8 cellular contexts compared by ENCODE assay signal in the genomic region with DNA sequence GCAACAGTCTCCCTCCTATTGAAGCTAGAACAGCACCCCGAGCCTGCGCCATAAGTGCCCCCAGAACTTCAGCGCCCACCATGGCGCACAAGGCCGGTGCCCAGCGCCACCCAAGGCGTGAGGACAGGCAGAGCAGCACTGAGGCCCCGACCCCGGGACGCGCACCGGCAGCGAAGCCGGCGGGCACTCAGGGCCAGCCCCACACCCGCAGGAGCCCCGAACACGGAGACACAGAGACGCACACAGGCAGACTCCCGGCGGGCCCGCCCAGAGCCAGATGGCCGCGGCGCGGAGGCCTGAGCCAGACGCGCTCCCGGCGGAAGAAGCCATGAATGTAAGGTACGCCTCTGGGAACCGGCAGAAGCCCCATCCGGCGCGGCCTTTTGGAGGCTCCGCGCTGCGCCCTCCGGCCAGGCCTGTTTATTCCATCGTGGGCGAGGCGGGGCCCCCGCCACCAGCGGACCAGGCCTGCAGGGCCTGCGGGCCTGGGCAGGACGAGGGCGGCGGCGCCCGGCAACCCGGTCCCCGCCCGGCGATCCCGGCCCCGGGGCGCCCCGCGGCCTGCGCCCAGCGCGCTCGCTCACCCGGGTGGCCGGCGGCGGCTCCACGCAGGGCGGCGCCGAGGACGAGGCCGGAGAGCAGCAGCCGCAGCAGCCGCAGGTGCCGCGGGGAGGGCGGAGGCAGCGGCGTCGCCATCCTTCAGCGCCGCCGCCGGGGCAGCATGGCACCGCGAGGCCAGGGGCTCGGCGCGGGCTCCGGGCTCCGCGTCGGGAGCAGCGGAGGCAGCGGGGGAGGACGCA. TPM values are rescaled to one million over a fixed set of nuclear protein-coding genes. Genes with fewer than 3 reads are reported as not detected.
DNase-seq lines count a peak whose midpoint lies in the region; ATAC-seq, FAIRE-seq and TF ChIP-seq lines count a peak whose summit lies in the region.

No MANE protein-coding gene starts in this region.

- in situ Hi-C loops in HepG2 (cut with HindIII; ENCODE audit: extremely low pct_ligation_motif_present, low pct_unique_long_range_greater_than_20kb) = loop anchor here (10.0 kb wide), 1 partner anchor 271 kb away; no protein-coding TSS in a partner anchor

- H3K27me3 ChIP-seq in Loucy (ENCODE audit: insufficient read depth, low read length, poor library complexity, severe bottlenecking) (no peaks in the 10 kb centered on the region), HepG2 (ENCODE audit: control insufficient read depth in 1 of 2, insufficient read depth in 2 of 2, low read length in 2 of 2) (peaks cover 3 to 27% of the 10 kb centered on the region in 2 experiments; a peak in 4 of 5 replicates), tibial nerve (peaks cover 0 to 19% of the 10 kb centered on the region in 2 donors)

- TF ChIP-seq CTCF in Calu3 (IDR thresholded peaks at IDR 0.05; ENCODE audit: unreplicated experiment) = no peak
- TF ChIP-seq CTCF in Loucy (conservative IDR thresholded peaks at IDR 0.05; ENCODE audit: low read length) = no peak
- TF ChIP-seq CTCF in cardiac fibroblast (IDR thresholded peaks at IDR 0.05; ENCODE audit: low read depth, low read length) = no peak
- TF ChIP-seq CTCF in HepG2 (CRISPR knock-in tag; IDR thresholded peaks at IDR 0.05) = no peak
- no peak for TF ChIP-seq CTCF in tibial nerve (IDR thresholded peaks at IDR 0.05)
- no peak for TF ChIP-seq CTCF in GM10266 (IDR thresholded peaks at IDR 0.05; ENCODE audit: control insufficient read depth, insufficient read depth, low read depth, missing control alignments)

- H3K79me2 ChIP-seq in Loucy (ENCODE audit: insufficient read depth, low read length) (peaks cover 21% of the 10 kb centered on the region; the same call in 1 of the 2 replicates), HepG2 (ENCODE audit: insufficient read depth, low read length) (no peaks in the 10 kb centered on the region)

- H2AFZ ChIP-seq in Loucy (ENCODE audit: low read length) (peak overlapping the region; percentile 85; the same call in 1 of the 2 replicates), HepG2 (ENCODE audit: low read length) (no peak overlapping the region)

- H3F3A ChIP-seq in Loucy (ENCODE audit: low read depth) = no peaks in the 10 kb centered on the region

- peak overlapping the region; percentile 73 for H3K4me3 Mint-ChIP-seq in Calu3 (ENCODE audit: low read depth, unreplicated experiment)

- H3K27ac ChIP-seq in HepG2 (ENCODE audit: extremely low read length, insufficient read depth, low read length) (no peak overlapping the region), tibial nerve (peak overlapping the region in 3 of 4 donors; percentile 20 to 75 (median 51))

- H3K4me3 ChIP-seq in Loucy (ENCODE audit: low read length, poor library complexity, severe bottlenecking) (peak overlapping the region; percentile 82), cardiac fibroblast (replicated peaks in 1 of 2; ENCODE audit: low read depth in 2 of 2, low read length in 2 of 2) (peak overlapping the region; percentile 55 to 63), HepG2 (replicated peaks in 1 of 3; ENCODE audit: insufficient read depth in 1 of 3, low read depth in 2 of 3, low read length in 3 of 3) (peak overlapping the region; percentile 57 to 77 (median 58); a peak in 5 of 6 replicates), tibial nerve (peak overlapping the region; percentile 25 to 76 (median 60))

- CTCF ChIA-PET in Calu3 (lab: Charles Lee) (interaction anchor here (1.2 to 1.9 kb wide), 2 partner anchors 10 to 22 kb away, joined by 10 to 27 read pairs; no protein-coding TSS in a partner anchor), HepG2 (lab: Yijun Ruan, JAX; ENCODE audit: low intra/inter-chr PET ratio, low total read pairs) (interaction anchor here (2.0 to 2.8 kb wide), 2 partner anchors 19 to 22 kb away, joined by 16 to 25 read pairs; no protein-coding TSS in a partner anchor)

- ATAC-seq in HepG2 (peak; percentile 26), GM18517 (IDR thresholded peaks at IDR 0.05; ENCODE audit: unreplicated experiment) (no peak), HG03354 (IDR thresholded peaks at IDR 0.05; ENCODE audit: poor library complexity, severe bottlenecking, unreplicated experiment) (no peak)

- H4K20me1 ChIP-seq in Loucy (ENCODE audit: insufficient read depth, low read length, poor library complexity, severe bottlenecking) = peaks cover 23% of the 10 kb centered on the region
- peaks cover 3% of the 10 kb centered on the region; the same call in 1 of the 2 replicates for H4K20me1 ChIP-seq in HepG2 (ENCODE audit: insufficient read depth, low read length)

- H3K36me3 ChIP-seq in Loucy (ENCODE audit: insufficient read depth, low read length) = no peaks in the 10 kb centered on the region
- no peaks in the 10 kb centered on the region for H3K36me3 ChIP-seq in HepG2 (replicated peaks in 1 of 2; ENCODE audit: control insufficient read depth in 1 of 2, insufficient read depth in 2 of 2, low read length in 2 of 2)
- H3K36me3 ChIP-seq in tibial nerve = peaks cover 0 to 16% (median 0%) of the 10 kb centered on the region in 3 donors

- H3K9me3 Mint-ChIP-seq in Calu3 (ENCODE audit: low read depth, unreplicated experiment) = no peaks in the 10 kb centered on the region

- intact Hi-C loops in Calu3 (cut with micrococcal nuclease; ENCODE audit: unreplicated experiment) (no loop called here), HepG2 (cut with micrococcal nuclease; ENCODE audit: unreplicated experiment) (loop anchor here (1.0 kb wide), 1 partner anchor 22 kb away; no protein-coding TSS in a partner anchor)

- H3K9ac ChIP-seq in Loucy (ENCODE audit: low read depth, low read length, poor library complexity, severe bottlenecking) (peak overlapping the region; percentile 70), HepG2 (ENCODE audit: insufficient read depth, low read depth, low read length) (no peak overlapping the region)

- peaks cover 24% of the 10 kb centered on the region for H3K36me3 Mint-ChIP-seq in Calu3 (ENCODE audit: insufficient read depth, unreplicated experiment)

- TF ChIP-seq POLR2A in HepG2 (IDR thresholded peaks at IDR 0.05; ENCODE audit: insufficient read depth in 1 of 2, low read depth in 2 of 2, low read length in 2 of 2) (no peak), tibial nerve (IDR thresholded peaks at IDR 0.05) (no peak)

- no peaks in the 10 kb centered on the region for H3K9me3 ChIP-seq in Loucy (ENCODE audit: insufficient read depth, low read depth, low read length)
- H3K9me3 ChIP-seq in HepG2 (ENCODE audit: low read length) = no peaks in the 10 kb centered on the region
- no peaks in the 10 kb centered on the region for H3K9me3 ChIP-seq in tibial nerve

- no peaks in the 10 kb centered on the region for H3K27me3 Mint-ChIP-seq in Calu3 (ENCODE audit: unreplicated experiment)

- H3K27ac Mint-ChIP-seq in Calu3 (ENCODE audit: unreplicated experiment) = no peak overlapping the region

- POLR2A ChIA-PET in HepG2 (lab: Yijun Ruan, JAX) = no interaction called here

- H3K4me1 ChIP-seq in Loucy (ENCODE audit: insufficient read depth, low read length, poor library complexity, severe bottlenecking) = peaks cover 24% of the 10 kb centered on the region
- H3K4me1 ChIP-seq in HepG2 (ENCODE audit: insufficient read depth, low read length) = peaks cover 25% of the 10 kb centered on the region
- H3K4me1 ChIP-seq in tibial nerve = peaks cover 0 to 54% (median 25%) of the 10 kb centered on the region in 4 donors

- 4% methylated on average over 16 of the region's 97 CpGs for WGBS in HepG2 (ENCODE audit: low lambda C conversion rate)
- WGBS in tibial nerve, 2 donors = 1% methylated on average over 18 to 30 of the region's 97 CpGs

- H3K4me2 ChIP-seq in Loucy (ENCODE audit: low read depth, low read length, poor library complexity, severe bottlenecking) = peak overlapping the region; percentile 89
- peak overlapping the region; percentile 84 for H3K4me2 ChIP-seq in HepG2 (ENCODE audit: low read depth, low read length)

- H3K9me2 ChIP-seq in Loucy (replicated peaks; ENCODE audit: low read depth, low read length) = no peaks in the 10 kb centered on the region

- no TSS peak for BruUV-seq in Calu3 (replicated peaks; lab: Mats Ljungman, UMichigan)
- no TSS peak for BruUV-seq in HepG2 (replicated peaks; lab: Mats Ljungman, UMichigan)

- no peaks in the 10 kb centered on the region for H3K4me1 Mint-ChIP-seq in Calu3 (ENCODE audit: low read depth, unreplicated experiment)

- FAIRE-seq in HepG2 (lab: Jason Lieb, UNC) = no peak

- no peak for TF ChIP-seq EP300 in HepG2 (IDR thresholded peaks at IDR 0.05; ENCODE audit: low read depth in 2 of 2, low read length in 2 of 2)
- no peak for TF ChIP-seq EP300 in HepG2 (CRISPR knock-in tag; IDR thresholded peaks at IDR 0.05; ENCODE audit: borderline replicate concordance)
- TF ChIP-seq EP300 in tibial nerve (IDR thresholded peaks at IDR 0.05) = no peak

- no peak for TF ChIP-seq RAD21 in HepG2 (CRISPR knock-in tag; IDR thresholded peaks at IDR 0.05)

- DNase-seq in Calu3 (no peak), cardiac fibroblast (ENCODE audit: low read depth in 2 of 2) (peak; percentile 45 to 56), HepG2 (ENCODE audit: low spot score) (no peak), tibial nerve (ENCODE audit: low spot score in 2 of 2) (no peak), GM10266 (ENCODE audit: extremely low spot score) (no peak)

RNA-seq across cellular contexts. Expression of gene NPDC1, which starts 0.5 kb away (rescaled TPM):
- 65.2 and 78.6 TPM in 2 replicates for total RNA-seq in Calu3 (2022)
- 0.63 and 0.84 TPM in 2 replicates for total RNA-seq in HepG2 (2016; rRNA removed; fragmentation: Illumina TruSeq; extraction: Trizol)
- 1.2 TPM in 1 of 2 replicates, not detected in the other for total RNA-seq in HepG2 (2016; cell fraction: cytosol; rRNA removed; fragmentation: Illumina TruSeq; extraction: Trizol; ENCODE audit: low read depth)
- 0.65 and 1.7 TPM in 2 replicates for total RNA-seq in HepG2 (2016; cell fraction: insoluble cytoplasmic fraction; rRNA removed; fragmentation: Illumina TruSeq; extraction: Trizol)
- 0.59 and 0.79 TPM in 2 replicates for total RNA-seq in HepG2 (2016; cell fraction: membrane; rRNA removed; fragmentation: Illumina TruSeq; extraction: Trizol)
- total RNA-seq in HepG2 (2016; cell fraction: nucleus; rRNA removed; fragmentation: Illumina TruSeq; extraction: Trizol) = 2.7 and 4.8 TPM in 2 replicates
- polyA plus RNA-seq in HepG2 (2011; rRNA removed) = 5.4 and 7.0 TPM in 2 replicates
- 1.7 and 3.4 TPM in 2 replicates for polyA plus RNA-seq in HepG2 (2011; cell fraction: cytosol; rRNA removed)
- polyA plus RNA-seq in HepG2 (2011; cell fraction: nucleus; rRNA removed) = 93.3 and 114 TPM in 2 replicates
- polyA plus RNA-seq in HepG2 (2012) = 4.5 and 8.4 TPM in 2 replicates
- 1.00 and 1.1 TPM in 2 replicates for polyA plus RNA-seq in HepG2 (2016; cell fraction: cytosol; fragmentation: Illumina TruSeq; extraction: Trizol; ENCODE audit: low read depth)
- 0.67 and 1.8 TPM in 2 replicates for polyA plus RNA-seq in HepG2 (2016; cell fraction: insoluble cytoplasmic fraction; fragmentation: Illumina TruSeq; extraction: Trizol; ENCODE audit: low read depth)
- polyA plus RNA-seq in HepG2 (2016; cell fraction: membrane; fragmentation: Illumina TruSeq; extraction: Trizol; ENCODE audit: low read depth) = 1.1 and 1.5 TPM in 2 replicates
- polyA plus RNA-seq in HepG2 (2016; cell fraction: nucleus; fragmentation: Illumina TruSeq; extraction: Trizol; ENCODE audit: insufficient read depth, low read depth) = 9.8 and 12.2 TPM in 2 replicates
- 1.9 and 12.5 TPM in 2 replicates for polyA minus RNA-seq in HepG2 (2011; rRNA and poly(A)+ RNA removed; ENCODE audit: low replicate concordance)
- polyA minus RNA-seq in HepG2 (2011; cell fraction: cytosol; rRNA and poly(A)+ RNA removed) = 2.9 and 3.0 TPM in 2 replicates
- 3.9 and 4.2 TPM in 2 replicates for polyA minus RNA-seq in HepG2 (2011; cell fraction: nucleus; rRNA and poly(A)+ RNA removed)
- 100 to 1,000 TPM in 3 of 4 donors, 10 to 100 TPM in 1; 80.6 to 269 (median 182) TPM for total RNA-seq in tibial nerve

RNA-seq across cellular contexts. Expression of gene ENTPD2, which starts 8.4 kb away (rescaled TPM):
- total RNA-seq in Calu3 (2022) (3.8 and 5.8 TPM in 2 replicates), HepG2 (2016; rRNA removed; fragmentation: Illumina TruSeq; extraction: Trizol) (0.87 and 0.95 TPM in 2 replicates), tibial nerve (10 to 100 TPM in 3 of 4 donors, 1 to 10 TPM in 1; 7.0 to 21.0 (median 18.1) TPM)
- 0.61 and 0.88 TPM in 2 replicates for total RNA-seq in HepG2 (2016; cell fraction: cytosol; rRNA removed; fragmentation: Illumina TruSeq; extraction: Trizol; ENCODE audit: low read depth)
- 0.74 and 0.82 TPM in 2 replicates for total RNA-seq in HepG2 (2016; cell fraction: insoluble cytoplasmic fraction; rRNA removed; fragmentation: Illumina TruSeq; extraction: Trizol)
- total RNA-seq in HepG2 (2016; cell fraction: membrane; rRNA removed; fragmentation: Illumina TruSeq; extraction: Trizol) = 0.69 and 0.71 TPM in 2 replicates
- 3.4 and 3.6 TPM in 2 replicates for total RNA-seq in HepG2 (2016; cell fraction: nucleus; rRNA removed; fragmentation: Illumina TruSeq; extraction: Trizol)
- 3.2 and 4.1 TPM in 2 replicates for polyA plus RNA-seq in HepG2 (2011; rRNA removed)
- 2.1 and 3.2 TPM in 2 replicates for polyA plus RNA-seq in HepG2 (2011; cell fraction: cytosol; rRNA removed)
- 41.8 and 49.4 TPM in 2 replicates for polyA plus RNA-seq in HepG2 (2011; cell fraction: nucleus; rRNA removed)
- polyA plus RNA-seq in HepG2 (2012) = 21.3 and 23.9 TPM in 2 replicates
- polyA plus RNA-seq in HepG2 (2016; cell fraction: cytosol; fragmentation: Illumina TruSeq; extraction: Trizol; ENCODE audit: low read depth) = 1.5 and 1.8 TPM in 2 replicates
- 2.3 and 2.8 TPM in 2 replicates for polyA plus RNA-seq in HepG2 (2016; cell fraction: insoluble cytoplasmic fraction; fragmentation: Illumina TruSeq; extraction: Trizol; ENCODE audit: low read depth)
- polyA plus RNA-seq in HepG2 (2016; cell fraction: membrane; fragmentation: Illumina TruSeq; extraction: Trizol; ENCODE audit: low read depth) = 2.2 and 2.6 TPM in 2 replicates
- polyA plus RNA-seq in HepG2 (2016; cell fraction: nucleus; fragmentation: Illumina TruSeq; extraction: Trizol; ENCODE audit: insufficient read depth, low read depth) = 12.9 and 17.3 TPM in 2 replicates
- 8.8 TPM in 1 of 2 replicates, not detected in the other for polyA minus RNA-seq in HepG2 (2011; rRNA and poly(A)+ RNA removed; ENCODE audit: low replicate concordance)
- 9.0 and 9.2 TPM in 2 replicates for polyA minus RNA-seq in HepG2 (2011; cell fraction: cytosol; rRNA and poly(A)+ RNA removed)
- polyA minus RNA-seq in HepG2 (2011; cell fraction: nucleus; rRNA and poly(A)+ RNA removed) = 5.5 and 6.4 TPM in 2 replicates

RNA-seq across cellular contexts. Expression of gene FUT7, which starts 13.6 kb away (rescaled TPM):
- total RNA-seq in Calu3 (2022) (not detected in 2 replicates), HepG2 (2016; rRNA removed; fragmentation: Illumina TruSeq; extraction: Trizol) (not detected in 2 replicates), tibial nerve (under 1 TPM in 1 of 4 donors, not detected in 3; 0.60 TPM)
- total RNA-seq in HepG2 (2016; cell fraction: cytosol; rRNA removed; fragmentation: Illumina TruSeq; extraction: Trizol; ENCODE audit: low read depth) = not detected in 2 replicates
- total RNA-seq in HepG2 (2016; cell fraction: insoluble cytoplasmic fraction; rRNA removed; fragmentation: Illumina TruSeq; extraction: Trizol) = not detected in 2 replicates
- not detected in 2 replicates for total RNA-seq in HepG2 (2016; cell fraction: membrane; rRNA removed; fragmentation: Illumina TruSeq; extraction: Trizol)
- total RNA-seq in HepG2 (2016; cell fraction: nucleus; rRNA removed; fragmentation: Illumina TruSeq; extraction: Trizol) = not detected in 2 replicates
- 0.05 TPM in 1 of 2 replicates, not detected in the other for polyA plus RNA-seq in HepG2 (2011; rRNA removed)
- polyA plus RNA-seq in HepG2 (2011; cell fraction: cytosol; rRNA removed) = 0.05 TPM in 1 of 2 replicates, not detected in the other
- not detected in 2 replicates for polyA plus RNA-seq in HepG2 (2011; cell fraction: nucleus; rRNA removed)
- polyA plus RNA-seq in HepG2 (2012) = not detected in 2 replicates
- polyA plus RNA-seq in HepG2 (2016; cell fraction: cytosol; fragmentation: Illumina TruSeq; extraction: Trizol; ENCODE audit: low read depth) = not detected in 2 replicates
- polyA plus RNA-seq in HepG2 (2016; cell fraction: insoluble cytoplasmic fraction; fragmentation: Illumina TruSeq; extraction: Trizol; ENCODE audit: low read depth) = not detected in 2 replicates
- polyA plus RNA-seq in HepG2 (2016; cell fraction: membrane; fragmentation: Illumina TruSeq; extraction: Trizol; ENCODE audit: low read depth) = not detected in 2 replicates
- not detected in 2 replicates for polyA plus RNA-seq in HepG2 (2016; cell fraction: nucleus; fragmentation: Illumina TruSeq; extraction: Trizol; ENCODE audit: insufficient read depth, low read depth)
- 0.07 TPM in 1 of 2 replicates, not detected in the other for polyA minus RNA-seq in HepG2 (2011; rRNA and poly(A)+ RNA removed; ENCODE audit: low replicate concordance)
- not detected in 2 replicates for polyA minus RNA-seq in HepG2 (2011; cell fraction: cytosol; rRNA and poly(A)+ RNA removed)
- not detected in 2 replicates for polyA minus RNA-seq in HepG2 (2011; cell fraction: nucleus; rRNA and poly(A)+ RNA removed)

RNA-seq across cellular contexts. Expression of gene ABCA2, which starts 17.5 kb away (rescaled TPM):
- total RNA-seq in Calu3 (2022) = 47.6 and 50.7 TPM in 2 replicates
- 0.72 and 2.9 TPM in 2 replicates for total RNA-seq in HepG2 (2016; rRNA removed; fragmentation: Illumina TruSeq; extraction: Trizol)
- total RNA-seq in HepG2 (2016; cell fraction: cytosol; rRNA removed; fragmentation: Illumina TruSeq; extraction: Trizol; ENCODE audit: low read depth) = 0.35 and 1.1 TPM in 2 replicates
- total RNA-seq in HepG2 (2016; cell fraction: insoluble cytoplasmic fraction; rRNA removed; fragmentation: Illumina TruSeq; extraction: Trizol) = 1.1 and 2.6 TPM in 2 replicates
- 0.96 and 1.1 TPM in 2 replicates for total RNA-seq in HepG2 (2016; cell fraction: membrane; rRNA removed; fragmentation: Illumina TruSeq; extraction: Trizol)
- 5.7 and 7.0 TPM in 2 replicates for total RNA-seq in HepG2 (2016; cell fraction: nucleus; rRNA removed; fragmentation: Illumina TruSeq; extraction: Trizol)
- polyA plus RNA-seq in HepG2 (2011; rRNA removed) = 19.2 and 21.0 TPM in 2 replicates
- 8.6 and 13.3 TPM in 2 replicates for polyA plus RNA-seq in HepG2 (2011; cell fraction: cytosol; rRNA removed)
- 246 and 388 TPM in 2 replicates for polyA plus RNA-seq in HepG2 (2011; cell fraction: nucleus; rRNA removed)
- 22.2 and 22.7 TPM in 2 replicates for polyA plus RNA-seq in HepG2 (2012)
- 0.33 and 0.37 TPM in 2 replicates for polyA plus RNA-seq in HepG2 (2016; cell fraction: cytosol; fragmentation: Illumina TruSeq; extraction: Trizol; ENCODE audit: low read depth)
- polyA plus RNA-seq in HepG2 (2016; cell fraction: insoluble cytoplasmic fraction; fragmentation: Illumina TruSeq; extraction: Trizol; ENCODE audit: low read depth) = 0.39 and 1.4 TPM in 2 replicates
- 0.64 and 0.73 TPM in 2 replicates for polyA plus RNA-seq in HepG2 (2016; cell fraction: membrane; fragmentation: Illumina TruSeq; extraction: Trizol; ENCODE audit: low read depth)
- polyA plus RNA-seq in HepG2 (2016; cell fraction: nucleus; fragmentation: Illumina TruSeq; extraction: Trizol; ENCODE audit: insufficient read depth, low read depth) = 15.6 and 16.5 TPM in 2 replicates
- polyA minus RNA-seq in HepG2 (2011; rRNA and poly(A)+ RNA removed; ENCODE audit: low replicate concordance) = 35.7 and 56.6 TPM in 2 replicates
- polyA minus RNA-seq in HepG2 (2011; cell fraction: cytosol; rRNA and poly(A)+ RNA removed) = 7.6 and 10.1 TPM in 2 replicates
- 20.8 and 28.6 TPM in 2 replicates for polyA minus RNA-seq in HepG2 (2011; cell fraction: nucleus; rRNA and poly(A)+ RNA removed)
- 100 to 1,000 TPM; 136 to 291 (median 196) TPM for total RNA-seq in tibial nerve

RNA-seq across cellular contexts. Expression of gene SAPCD2, which starts 24.9 kb away (rescaled TPM):
- total RNA-seq in Calu3 (2022) (38.4 and 41.1 TPM in 2 replicates), HepG2 (2016; rRNA removed; fragmentation: Illumina TruSeq; extraction: Trizol) (35.9 and 42.8 TPM in 2 replicates), tibial nerve (under 1 TPM in 2 of 4 donors, not detected in 2; 0.22 to 0.90 TPM)
- total RNA-seq in HepG2 (2016; cell fraction: cytosol; rRNA removed; fragmentation: Illumina TruSeq; extraction: Trizol; ENCODE audit: low read depth) = 7.0 and 7.1 TPM in 2 replicates
- total RNA-seq in HepG2 (2016; cell fraction: insoluble cytoplasmic fraction; rRNA removed; fragmentation: Illumina TruSeq; extraction: Trizol) = 34.9 and 42.2 TPM in 2 replicates
- 29.9 and 31.6 TPM in 2 replicates for total RNA-seq in HepG2 (2016; cell fraction: membrane; rRNA removed; fragmentation: Illumina TruSeq; extraction: Trizol)
- 23.7 and 28.1 TPM in 2 replicates for total RNA-seq in HepG2 (2016; cell fraction: nucleus; rRNA removed; fragmentation: Illumina TruSeq; extraction: Trizol)
- polyA plus RNA-seq in HepG2 (2011; rRNA removed) = 18.7 and 21.9 TPM in 2 replicates
- polyA plus RNA-seq in HepG2 (2011; cell fraction: cytosol; rRNA removed) = 16.4 and 40.1 TPM in 2 replicates
- polyA plus RNA-seq in HepG2 (2011; cell fraction: nucleus; rRNA removed) = 28.3 and 52.1 TPM in 2 replicates
- 12.0 and 19.0 TPM in 2 replicates for polyA plus RNA-seq in HepG2 (2012)
- 6.8 and 7.6 TPM in 2 replicates for polyA plus RNA-seq in HepG2 (2016; cell fraction: cytosol; fragmentation: Illumina TruSeq; extraction: Trizol; ENCODE audit: low read depth)
- polyA plus RNA-seq in HepG2 (2016; cell fraction: insoluble cytoplasmic fraction; fragmentation: Illumina TruSeq; extraction: Trizol; ENCODE audit: low read depth) = 33.9 and 39.2 TPM in 2 replicates
- polyA plus RNA-seq in HepG2 (2016; cell fraction: membrane; fragmentation: Illumina TruSeq; extraction: Trizol; ENCODE audit: low read depth) = 23.3 and 27.0 TPM in 2 replicates
- 44.9 and 46.9 TPM in 2 replicates for polyA plus RNA-seq in HepG2 (2016; cell fraction: nucleus; fragmentation: Illumina TruSeq; extraction: Trizol; ENCODE audit: insufficient read depth, low read depth)
- 38.7 and 55.4 TPM in 2 replicates for polyA minus RNA-seq in HepG2 (2011; rRNA and poly(A)+ RNA removed; ENCODE audit: low replicate concordance)
- 18.6 and 32.8 TPM in 2 replicates for polyA minus RNA-seq in HepG2 (2011; cell fraction: cytosol; rRNA and poly(A)+ RNA removed)
- polyA minus RNA-seq in HepG2 (2011; cell fraction: nucleus; rRNA and poly(A)+ RNA removed) = 7.3 and 8.6 TPM in 2 replicates

Comparison
In these comparisons a context has a peak if more than half of its experiments do, and no peak if none do; other contexts are left out.
1. DNase-seq: peak in cardiac fibroblast (2 of 2); none in Calu3 (single experiment), HepG2 (single experiment), tibial nerve (0 of 2) and GM10266 (single experiment).
2. RNA of gene NPDC1, which starts 0.5 kb away (total RNA-seq): 80.6 to 269 TPM in tibial nerve and 65.2 to 78.6 TPM in Calu3; 0.59 to 4.8 TPM in HepG2; every median in the first group is over 10 times any median in the second.
3. Peak in every context shown above with its lines, with median percentiles within 50 percentile points of each other: H3K4me3 ChIP-seq.